Comparison of ENCODE assay signal across 8 cellular contexts in the genomic region with DNA sequence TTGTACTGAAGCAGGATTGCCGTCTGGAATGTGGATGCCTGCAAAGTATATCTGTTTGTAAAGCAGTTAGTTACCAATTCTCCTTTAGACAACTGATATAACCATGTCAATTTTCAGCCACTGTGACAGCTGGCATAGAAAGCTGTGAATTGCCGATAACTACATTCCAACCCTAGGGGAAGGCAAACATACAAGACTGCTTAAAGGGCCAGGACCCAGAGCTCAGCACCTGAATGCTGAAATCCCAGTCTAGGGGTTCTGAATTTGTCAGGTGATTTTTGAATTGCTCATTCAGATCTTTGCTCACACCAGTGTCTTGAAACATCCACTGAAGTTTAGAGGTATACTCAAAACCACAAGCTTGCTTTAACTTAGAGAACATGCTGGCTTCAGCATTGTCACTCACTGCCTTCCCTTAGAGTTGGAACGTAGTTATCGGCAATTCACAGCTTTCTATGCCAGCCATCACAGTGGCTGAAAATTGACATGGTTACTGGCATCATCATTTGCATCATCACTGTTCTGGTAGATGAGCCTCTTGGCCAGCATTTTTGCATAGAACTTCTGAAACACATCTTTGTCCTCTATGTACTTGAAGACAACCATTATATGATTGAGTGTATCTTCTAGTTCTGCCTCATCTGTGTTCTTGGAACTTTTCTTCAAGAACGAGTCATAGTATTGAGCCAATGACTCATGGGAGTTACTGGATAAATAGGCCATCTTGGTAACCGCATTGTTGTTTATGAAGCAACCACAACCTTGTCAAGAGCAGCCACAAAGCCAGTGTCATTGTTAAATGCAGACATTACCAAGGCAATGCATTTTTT.
DNase-seq lines count a peak whose midpoint lies in the region; ATAC-seq and TF ChIP-seq lines count a peak whose summit lies in the region.

No MANE protein-coding gene starts in this region.

- no peak overlapping the region for H3K4me3 Mint-ChIP-seq in CD8-positive, alpha-beta T cell

- no peaks in the 10 kb centered on the region for H3K27me3 Mint-ChIP-seq in CD8-positive, alpha-beta T cell (ENCODE audit: low read depth)

- H3K4me1 Mint-ChIP-seq in CD8-positive, alpha-beta T cell (ENCODE audit: low read depth) = peaks cover 10% of the 10 kb centered on the region

- no peaks in the 10 kb centered on the region for H3K36me3 Mint-ChIP-seq in CD8-positive, alpha-beta T cell

- CTCF ChIA-PET in CD8-positive, alpha-beta T cell (lab: Charles Lee) = no interaction called here

- H3K4me3 ChIP-seq in CD8-positive, alpha-beta T cell (ENCODE audit: low read depth, low read length) = no peak overlapping the region
- H3K4me3 ChIP-seq in SJCRH30 (no peak overlapping the region), dorsolateral prefrontal cortex (no peak overlapping the region)

- no peak overlapping the region for H3K27ac ChIP-seq in CD8-positive, alpha-beta T cell (ENCODE audit: low read depth, low read length)
- H3K27ac ChIP-seq in SJCRH30 = no peak overlapping the region
- no peak overlapping the region for H3K27ac ChIP-seq in dorsolateral prefrontal cortex

- POLR2A ChIA-PET in CD8-positive, alpha-beta T cell (lab: Charles Lee) = no interaction called here

- intact Hi-C loops in CD8-positive, alpha-beta T cell (cut with DNase I, micrococcal nuclease) = no loop called here
- intact Hi-C loops in dorsolateral prefrontal cortex (cut with DNase I) = no loop called here

- no peaks in the 10 kb centered on the region for H3K4me1 ChIP-seq in CD8-positive, alpha-beta T cell (ENCODE audit: insufficient read depth, low read length)
- H3K4me1 ChIP-seq in SJCRH30 = no peaks in the 10 kb centered on the region

- H3K9me3 ChIP-seq in CD8-positive, alpha-beta T cell (ENCODE audit: low read length) = no peaks in the 10 kb centered on the region
- no peaks in the 10 kb centered on the region for H3K9me3 ChIP-seq in SJCRH30 (replicated peaks)

- DNase-seq in CD8-positive, alpha-beta T cell = peak in 1 of 7 experiments; percentile 29
- peak; percentile 26 for DNase-seq in LoVo (ENCODE audit: low spot score)
- peak; percentile 77 for DNase-seq in fibroblast of gingiva (ENCODE audit: low read depth)
- DNase-seq in SJCRH30 = no peak
- DNase-seq in SK-N-DZ (ENCODE audit: low spot score) = no peak
- no peak for DNase-seq in GM20000 (ENCODE audit: low spot score)
- no peak for DNase-seq in dorsolateral prefrontal cortex

- no peaks in the 10 kb centered on the region for H3K27me3 ChIP-seq in CD8-positive, alpha-beta T cell (ENCODE audit: insufficient read depth, low read length)
- H3K27me3 ChIP-seq in SJCRH30 (no peaks in the 10 kb centered on the region), dorsolateral prefrontal cortex (no peaks in the 10 kb centered on the region)

- peak overlapping the region; percentile 81 for H3K27ac Mint-ChIP-seq in CD8-positive, alpha-beta T cell

- peak; percentile 80 for ATAC-seq in CD8-positive, alpha-beta T cell
- peak; percentile 57 for ATAC-seq in GM19468 (IDR thresholded peaks at IDR 0.05; ENCODE audit: extremely low read depth, unreplicated experiment)

- H3K36me3 ChIP-seq in CD8-positive, alpha-beta T cell (ENCODE audit: insufficient read depth, low read length) = no peaks in the 10 kb centered on the region
- no peaks in the 10 kb centered on the region for H3K36me3 ChIP-seq in SJCRH30

- no peak for TF ChIP-seq CTCF in CD8-positive, alpha-beta T cell (IDR thresholded peaks at IDR 0.05)
- TF ChIP-seq CTCF in GM20000 (IDR thresholded peaks at IDR 0.05; ENCODE audit: extremely low read depth, missing control alignments) = no peak
- TF ChIP-seq CTCF in dorsolateral prefrontal cortex (IDR thresholded peaks at IDR 0.05 in 54 of 56, conservative IDR thresholded peaks at IDR 0.05 in 2 of 56; ENCODE audit: low read depth in 1 of 56, partially characterized antibody in 56 of 56) = no peak

- peaks cover 3% of the 10 kb centered on the region for H3K9me3 Mint-ChIP-seq in CD8-positive, alpha-beta T cell

Comparison
In these comparisons a context has a peak if more than half of its experiments do, and no peak if none do; other contexts are left out.
1. DNase-seq: peak in LoVo (single experiment) and fibroblast of gingiva (single experiment); none in SJCRH30 (0 of 2), SK-N-DZ (single experiment), GM20000 (single experiment) and dorsolateral prefrontal cortex (0 of 10).